In genomic region chr11:33716236-33716635, GRCh38 we compare ENCODE assay signal across 9 cellular contexts. TPM values are rescaled to one million over a fixed set of nuclear protein-coding genes. Genes with fewer than 3 reads are reported as not detected.
DNase-seq lines count a peak whose midpoint lies in the region; ATAC-seq and TF ChIP-seq lines count a peak whose summit lies in the region.
"Had no signal": no experiment of that assay in that cellular context is flagged by ENCODE, and none has a peak within 500 bp of the region (broad histone marks: within the 10 kb centered on the region; RNA-seq: fewer than 3 reads in every experiment).

No MANE protein-coding gene starts in this region.

- no peak for DNase-seq in stimulated activated naive CD8-positive, alpha-beta T cell treated with anti-CD3 and anti-CD28 coated beads, Interleukin-15, amount 100 ng/mL, for 72 hours
- DNase-seq in stimulated activated naive CD8-positive, alpha-beta T cell treated with anti-CD3 and anti-CD28 coated beads, Interleukin-15, Interleukin-2, amounts not matched to agents 100 U/mL and 50 U/mL, for 24 hours: no peak
- peak; percentile 35 for DNase-seq in SW480 (ENCODE audit: low spot score)
- no peak for DNase-seq in right atrium auricular region (ENCODE audit: low spot score)
- no peak for DNase-seq in germinal center (ENCODE audit: low spot score)

- H3K9me3 Mint-ChIP-seq in stimulated activated naive CD8-positive, alpha-beta T cell treated with anti-CD3 and anti-CD28 coated beads, Interleukin-15, amount 100 ng/mL, for 72 hours: no peaks in the 10 kb centered on the region

- peak; percentile 60 for ATAC-seq in stimulated activated naive CD8-positive, alpha-beta T cell treated with anti-CD3 and anti-CD28 coated beads, Interleukin-15, amount 100 ng/mL, for 72 hours
- ATAC-seq in stimulated activated naive CD8-positive, alpha-beta T cell treated with anti-CD3 and anti-CD28 coated beads, Interleukin-15, Interleukin-2, amounts not matched to agents 100 U/mL and 50 U/mL, for 24 hours: no peak
- ATAC-seq in HG02759 (IDR thresholded peaks at IDR 0.05; ENCODE audit: unreplicated experiment) (no peak), GM21825 (IDR thresholded peaks at IDR 0.05; ENCODE audit: unreplicated experiment) (no peak), HG03342 (IDR thresholded peaks at IDR 0.05; ENCODE audit: unreplicated experiment) (no peak)

- peak in 1 of 2 donors; percentile 50 for TF ChIP-seq CTCF in right atrium auricular region (IDR thresholded peaks at IDR 0.05)

- no peak overlapping the region for H3K27ac Mint-ChIP-seq in stimulated activated naive CD8-positive, alpha-beta T cell treated with anti-CD3 and anti-CD28 coated beads, Interleukin-15, amount 100 ng/mL, for 72 hours

- no peaks in the 10 kb centered on the region for H3K9me3 ChIP-seq in right atrium auricular region

- H3K4me3 ChIP-seq in right atrium auricular region: no peak overlapping the region

- H3K36me3 ChIP-seq in right atrium auricular region: peaks cover 93% of the 10 kb centered on the region

- peak overlapping the region; percentile 50 to 57 for H3K27ac ChIP-seq in right atrium auricular region

- H3K4me3 Mint-ChIP-seq in stimulated activated naive CD8-positive, alpha-beta T cell treated with anti-CD3 and anti-CD28 coated beads, Interleukin-15, amount 100 ng/mL, for 72 hours: no peak overlapping the region

- peaks cover 0 to 69% of the 10 kb centered on the region in 2 donors for H3K4me1 ChIP-seq in right atrium auricular region

- peaks cover 1% of the 10 kb centered on the region for H3K4me1 Mint-ChIP-seq in stimulated activated naive CD8-positive, alpha-beta T cell treated with anti-CD3 and anti-CD28 coated beads, Interleukin-15, amount 100 ng/mL, for 72 hours

- no peaks in the 10 kb centered on the region for H3K27me3 ChIP-seq in right atrium auricular region

- H3K27me3 Mint-ChIP-seq in stimulated activated naive CD8-positive, alpha-beta T cell treated with anti-CD3 and anti-CD28 coated beads, Interleukin-15, amount 100 ng/mL, for 72 hours: no peaks in the 10 kb centered on the region

RNA-seq across cellular contexts. Expression of gene C11orf91, which starts 15.6 kb away (rescaled TPM):
- not detected for total RNA-seq in right atrium auricular region
- total RNA-seq: HT-29 had no signal

RNA-seq across cellular contexts. Expression of gene CD59, which starts 20.0 kb away (rescaled TPM):
- total RNA-seq in right atrium auricular region: 100 to 1,000 TPM; 414 to 561 TPM

RNA-seq across cellular contexts. Expression of gene FBXO3, which starts 58.1 kb away (rescaled TPM):
- 10 to 100 TPM; 30.7 to 47.9 TPM for total RNA-seq in right atrium auricular region
